8 cellular contexts compared by ENCODE assay signal in genomic region chr15:91022075-91022831, GRCh38. TPM values are rescaled to one million over a fixed set of nuclear protein-coding genes. Genes with fewer than 3 reads are reported as not detected.
A peak's percentile ranks its signal among the peaks of the same experiment; 100 is the strongest.
DNase-seq lines count a peak whose midpoint lies in the region; ATAC-seq, FAIRE-seq and TF ChIP-seq lines count a peak whose summit lies in the region.

Gene VPS33B, minus strand, starts transcription at chr15:91022594. Its CDS starts 345 bp downstream, at chr15:91022249.

- H3K4me3 ChIP-seq in A549, result peak within 1 kb of the TSS; percentile 89

- H3K9me3 ChIP-seq in A549, result no peaks in the 10 kb centered on the region

- ATAC-seq in A549, result peak; percentile 94 to 96
- peak; percentile 75 for ATAC-seq in GM18868 (IDR thresholded peaks at IDR 0.05; ENCODE audit: unreplicated experiment)
- ATAC-seq in HG03175 (IDR thresholded peaks at IDR 0.05; ENCODE audit: unreplicated experiment), result peak; percentile 63

- peak; percentile 74 for FAIRE-seq in A549 (lab: Jason Lieb, UNC)

- TF ChIP-seq RAD21 in A549 (conservative IDR thresholded peaks at IDR 0.05 in 1 of 2, IDR thresholded peaks at IDR 0.05 in 1 of 2), result no peak

- no peak for TF ChIP-seq CTCF in A549 (IDR thresholded peaks at IDR 0.05)

- CTCF ChIA-PET in A549 (lab: Yijun Ruan, JAX), result interaction anchor here (0.7 to 3.8 kb wide), 11 partner anchors 11 to 251 kb away, joined by 3 to 26 read pairs (median 4); partner anchors contain the start of gene HDDC3

- H3K4me2 ChIP-seq in A549, result peak within 1 kb of the TSS; percentile 97

- peak within 1 kb of the TSS; percentile 88 to 91 for H3K27ac ChIP-seq in A549

- no peak for TF ChIP-seq EP300 in A549 (IDR thresholded peaks at IDR 0.05)

- POLR2A ChIA-PET in A549 (lab: Yijun Ruan, JAX), result interaction anchor here (0.5 to 1.6 kb wide), 4 partner anchors 11 to 729 kb away, joined by 3 to 7 read pairs (median 4); no protein-coding TSS in a partner anchor

- peak; percentile 86 to 91 for DNase-seq in A549 (ENCODE audit: low read depth in 1 of 2, low spot score in 1 of 2)
- peak; percentile 84 for DNase-seq in NCI-H226
- peak; percentile 37 to 47 (median 44) for DNase-seq in activated CD4-positive, CD25-positive, alpha-beta regulatory T cell (lab: John Stamatoyannopoulos, UW)
- DNase-seq in central memory CD4-positive, alpha-beta T cell, result peak; percentile 79
- peak; percentile 93 for DNase-seq in islet precursor cell
- peak; percentile 70 for DNase-seq in stimulated activated CD4-positive, alpha-beta T cell treated with anti-CD3 and anti-CD28 coated beads, Interleukin-12 subunit alpha, Interleukin-12 subunit beta, amount 100 ng/mL, for 4 hours

- TF ChIP-seq POLR2A in A549 (IDR thresholded peaks at IDR 0.05; ENCODE audit: low read length), result peak; percentile 84

- WGBS in A549 (ENCODE audit: missing lambda C conversion rate), result 1% methylated on average over 30 of the region's 48 CpGs

- peaks cover 16% of the 10 kb centered on the region for H3K4me1 ChIP-seq in A549

TF ChIP-seq in A549, 52 proteins besides CTCF, POLR2A, EP300 and RAD21:
- TF ChIP-seq MAZ (IDR thresholded peaks at IDR 0.05; ENCODE audit: borderline replicate concordance, low read depth, low read length) (no peak), JUN (IDR thresholded peaks at IDR 0.05) (peak; percentile 32 to 83; a peak in 4 of 5 replicates), HDAC2 (IDR thresholded peaks at IDR 0.05) (no peak), EHF (CRISPR knock-in tag; IDR thresholded peaks at IDR 0.05) (peak; percentile 52; the same call in 1 of the 2 replicates), BCL3 (IDR thresholded peaks at IDR 0.05) (peak; percentile 83; the same call in 1 of the 3 replicates), HMGXB4 (CRISPR knock-in tag; IDR thresholded peaks at IDR 0.05; ENCODE audit: borderline replicate concordance) (no peak), MAX (IDR thresholded peaks at IDR 0.05) (peak; percentile 84), PHF8 (IDR thresholded peaks at IDR 0.05; ENCODE audit: borderline replicate concordance, low read depth) (peak; percentile 46; the same call in 1 of the 2 replicates), KDM5A (IDR thresholded peaks at IDR 0.05) (0 out of 2 replicates have a peak, but pooled peaks have one; percentile 26), E2F6 (IDR thresholded peaks at IDR 0.05; ENCODE audit: borderline replicate concordance, low read depth) (peak; percentile 78; the same call in 1 of the 2 replicates), RFX5 (IDR thresholded peaks at IDR 0.05) (no peak), PBX3 (IDR thresholded peaks at IDR 0.05) (peak; percentile 60), FOXS1 (CRISPR knock-in tag; IDR thresholded peaks at IDR 0.05) (no peak), HOXB5 (CRISPR knock-in tag; IDR thresholded peaks at IDR 0.05) (0 out of 2 replicates have a peak, but pooled peaks have one; percentile 62), GATA3 (IDR thresholded peaks at IDR 0.05; ENCODE audit: borderline replicate concordance) (peak; percentile 41; the same call in 1 of the 2 replicates), ELK1 (IDR thresholded peaks at IDR 0.05; ENCODE audit: low read depth, low read length) (no peak)

RNA-seq across cellular contexts. Expression of gene VPS33B, which starts in this region (rescaled TPM):
- polyA plus RNA-seq in A549 (2011; rRNA removed) (17.9 and 25.0 TPM in 2 replicates), A549 (2017; fragmentation: RNase III; extraction: RNeasy Plus Mini Kit Qiagen cat#74134 plus additional on column Dnase treatment) (9.5 to 11.7 TPM (median 11.1 TPM) in 3 replicates)
- 11.5 and 12.1 TPM in 2 replicates for polyA plus RNA-seq in A549 (2012; cell fraction: cytosol; rRNA removed)
- 37.0 and 45.7 TPM in 2 replicates for polyA plus RNA-seq in A549 (2012; cell fraction: nucleus; rRNA removed)
- 20.6 and 24.0 TPM in 2 replicates for polyA minus RNA-seq in A549 (2011; rRNA and poly(A)+ RNA removed)

Comparison
In these comparisons a context has a peak if more than half of its experiments do, and no peak if none do; other contexts are left out.
1. Peak in every context shown above with its lines: DNase-seq, ATAC-seq, H3K4me3 ChIP-seq and H3K27ac ChIP-seq.